In genomic region chr2:147366281-147366680, GRCh38 we compare ENCODE assay signal across 22 cellular contexts.
DNase-seq lines count a peak whose midpoint lies in the region; ATAC-seq and TF ChIP-seq lines count a peak whose summit lies in the region.
"Had no signal": no experiment of that assay in that cellular context is flagged by ENCODE, and none has a peak within 500 bp of the region (broad histone marks: within the 10 kb centered on the region; RNA-seq: fewer than 3 reads in every experiment).

No MANE protein-coding gene starts in this region.

- H3K27me3 ChIP-seq in GM23338 (ENCODE audit: insufficient read depth) = no peaks in the 10 kb centered on the region
- H3K27me3 ChIP-seq in mesendoderm (ENCODE audit: insufficient read depth, low read length, poor library complexity) = no peaks in the 10 kb centered on the region
- H3K27me3 ChIP-seq in neuron (ENCODE audit: insufficient read depth, low read length) = no peaks in the 10 kb centered on the region
- H3K27me3 ChIP-seq in foreskin keratinocyte = no peaks in the 10 kb centered on the region
- H3K27me3 ChIP-seq: BE2C; BLaER1 treated with 17β-estradiol and CSF1 and Interleukin-3, amounts not matched to agents 10 nM and 100 nM had no signal

- H3K79me1 ChIP-seq in mesendoderm (ENCODE audit: low read length) = no peaks in the 10 kb centered on the region

- TF ChIP-seq CTCF in GM23338 (conservative IDR thresholded peaks at IDR 0.05; ENCODE audit: low read depth in 2 of 2) (no peak), epithelial cell of esophagus (IDR thresholded peaks at IDR 0.05; ENCODE audit: insufficient read depth, low read depth, low read length, missing control alignments) (no peak), foreskin keratinocyte (conservative IDR thresholded peaks at IDR 0.05) (no peak)

- peaks cover 4% of the 10 kb centered on the region; the same call in 1 of the 3 replicates for H3K36me3 Mint-ChIP-seq in GM23338 (ENCODE audit: low read depth)
- H3K36me3 Mint-ChIP-seq: CD14-positive monocyte had no signal

- no peaks in the 10 kb centered on the region for H3K79me2 ChIP-seq in GM23338 (replicated peaks; ENCODE audit: insufficient read depth)
- no peaks in the 10 kb centered on the region for H3K79me2 ChIP-seq in mesendoderm (ENCODE audit: control insufficient read depth, insufficient read depth, low read length)

- no peak overlapping the region for H3K23ac ChIP-seq in mesendoderm (ENCODE audit: low read length)

- no CpG with 5 or more reads among the region's 6 CpGs for WGBS in mesendoderm (ENCODE audit: extremely low coverage, insufficient coverage, low lambda C conversion rate)

- peak overlapping the region; percentile 87 for H3K18ac ChIP-seq in mesendoderm (ENCODE audit: low read length)

- peak overlapping the region; percentile 90 for H2BK120ac ChIP-seq in mesendoderm (ENCODE audit: low read depth, low read length)

- H3K4me3 ChIP-seq in GM23338 (no peak overlapping the region), epithelial cell of esophagus (ENCODE audit: low read length) (no peak overlapping the region), mesendoderm (ENCODE audit: low read length) (no peak overlapping the region), neuron (ENCODE audit: low read length) (no peak overlapping the region)
- H3K4me3 ChIP-seq: A549; BLaER1 treated with 17β-estradiol and CSF1 and Interleukin-3, amounts not matched to agents 10 nM and 100 nM had no signal

- H4K5ac ChIP-seq in mesendoderm (ENCODE audit: low read length) = no peak overlapping the region

- no peaks in the 10 kb centered on the region for H4K20me1 ChIP-seq in GM23338 (replicated peaks; ENCODE audit: insufficient read depth)
- H4K20me1 ChIP-seq: BLaER1 treated with 17β-estradiol and CSF1 and Interleukin-3, amounts not matched to agents 10 nM and 100 nM had no signal

- H3K9me3 Mint-ChIP-seq in GM23338 = peaks cover 5% of the 10 kb centered on the region; the same call in 1 of the 3 replicates
- H3K9me3 Mint-ChIP-seq: CD4-positive, alpha-beta T cell had no signal

- peak overlapping the region; percentile 70 for H3K4ac ChIP-seq in mesendoderm (ENCODE audit: low read depth, low read length)

- 0 out of 2 replicates have a peak overlapping the region, but pooled peaks have one; percentile 1 for H2AFZ ChIP-seq in GM23338
- H2AFZ ChIP-seq in neuron (ENCODE audit: low read depth, low read length) = peak overlapping the region; percentile 33

- H3K4me2 ChIP-seq in GM23338 (no peak overlapping the region), mesendoderm (ENCODE audit: low read length) (no peak overlapping the region)
- H3K4me2 ChIP-seq: A549 had no signal

- H3F3A ChIP-seq in GM23338 (replicated peaks; ENCODE audit: low read depth) = no peaks in the 10 kb centered on the region

- no peak overlapping the region for H3K27ac Mint-ChIP-seq in GM23338
- H3K27ac Mint-ChIP-seq: CD14-positive monocyte; CD4-positive, alpha-beta T cell; CD8-positive, alpha-beta memory T cell had no signal

- ATAC-seq in GM23338 (no peak), HG02763 (IDR thresholded peaks at IDR 0.05; ENCODE audit: unreplicated experiment) (no peak), foreskin keratinocyte (no peak)
- ATAC-seq: A549 had no signal

- H3K36me3 ChIP-seq in GM23338 (ENCODE audit: insufficient read depth) (no peaks in the 10 kb centered on the region), mesendoderm (ENCODE audit: control insufficient read depth, insufficient read depth, low read length) (no peaks in the 10 kb centered on the region), neuron (ENCODE audit: insufficient read depth, low read length) (no peaks in the 10 kb centered on the region)
- H3K36me3 ChIP-seq: BE2C; BLaER1 treated with 17β-estradiol and CSF1 and Interleukin-3, amounts not matched to agents 10 nM and 100 nM had no signal

- peaks cover 2% of the 10 kb centered on the region for H3K27me3 Mint-ChIP-seq in GM23338 (ENCODE audit: insufficient read depth, low read depth, poor library complexity)
- H3K27me3 Mint-ChIP-seq: CD8-positive, alpha-beta memory T cell had no signal

- H2BK5ac ChIP-seq in mesendoderm (ENCODE audit: low read length) = peak overlapping the region; percentile 1

- H3K27ac ChIP-seq in GM23338 (ENCODE audit: low read depth) = no peak overlapping the region
- no peak overlapping the region for H3K27ac ChIP-seq in mesendoderm (ENCODE audit: low read depth, low read length)
- no peak overlapping the region for H3K27ac ChIP-seq in foreskin keratinocyte
- H3K27ac ChIP-seq: A549; BLaER1 treated with 17β-estradiol and CSF1 and Interleukin-3, amounts not matched to agents 10 nM and 100 nM had no signal

- H3K56ac ChIP-seq in mesendoderm (ENCODE audit: low read length) = no peak overlapping the region

- H3K9ac ChIP-seq in mesendoderm (ENCODE audit: low read length) = no peak overlapping the region
- H3K9ac ChIP-seq: BLaER1 treated with 17β-estradiol and CSF1 and Interleukin-3, amounts not matched to agents 10 nM and 100 nM had no signal

- no peak overlapping the region for H3K4me3 Mint-ChIP-seq in GM23338
- H3K4me3 Mint-ChIP-seq: CD14-positive monocyte; CD4-positive, alpha-beta T cell; CD8-positive, alpha-beta memory T cell had no signal

- H4K8ac ChIP-seq in mesendoderm (ENCODE audit: low read depth, low read length) = no peak overlapping the region

- H3K4me1 ChIP-seq in GM23338 (ENCODE audit: insufficient read depth) (peaks cover 7% of the 10 kb centered on the region; the same call in 1 of the 2 replicates), mesendoderm (ENCODE audit: control insufficient read depth, low read depth, low read length) (peaks cover 2% of the 10 kb centered on the region), neuron (ENCODE audit: insufficient read depth, low read length) (no peaks in the 10 kb centered on the region), foreskin keratinocyte (peaks cover 4% of the 10 kb centered on the region)
- H3K4me1 ChIP-seq: A549, BE2C had no signal

- peaks cover 14% of the 10 kb centered on the region for H3K4me1 Mint-ChIP-seq in GM23338
- H3K4me1 Mint-ChIP-seq: CD14-positive monocyte had no signal

- no peaks in the 10 kb centered on the region for H3K9me3 ChIP-seq in neuron (ENCODE audit: low read length)
- H3K9me3 ChIP-seq: A549, BE2C had no signal

- peaks cover 3% of the 10 kb centered on the region; the same call in 1 of the 2 replicates for H3K9me2 ChIP-seq in GM23338 (ENCODE audit: insufficient read depth)

- no peak overlapping the region for H2BK15ac ChIP-seq in mesendoderm (replicated peaks; ENCODE audit: low read depth)

- H2AK5ac ChIP-seq in mesendoderm (ENCODE audit: low read length) = no peak overlapping the region

- DNase-seq in GM23338 (ENCODE audit: low spot score) (no peak), epithelial cell of esophagus (ENCODE audit: low read depth) (peak; percentile 6), mesendoderm (no peak), HPDE6-E6E7 (ENCODE audit: extremely low spot score) (no peak), NCI-H526 treated with DMSO at 0.1 percent for 48 hours (lab: John Stamatoyannopoulos, UW) (no peak), foreskin keratinocyte (no peak)
- DNase-seq: 8988T; ACHN; AML-193; BE2C; CD4-positive, alpha-beta T cell; CD8-positive, alpha-beta memory T cell; DMS 273 treated with DMSO at 0.1 percent for 48 hours; DMS79; GF-D8; H7; HCEC 1CT had no signal

TF ChIP-seq in GM23338, 12 proteins besides CTCF, POLR2A, EP300 and RAD21 (continues in another document):
- TF ChIP-seq, protein P1, sequence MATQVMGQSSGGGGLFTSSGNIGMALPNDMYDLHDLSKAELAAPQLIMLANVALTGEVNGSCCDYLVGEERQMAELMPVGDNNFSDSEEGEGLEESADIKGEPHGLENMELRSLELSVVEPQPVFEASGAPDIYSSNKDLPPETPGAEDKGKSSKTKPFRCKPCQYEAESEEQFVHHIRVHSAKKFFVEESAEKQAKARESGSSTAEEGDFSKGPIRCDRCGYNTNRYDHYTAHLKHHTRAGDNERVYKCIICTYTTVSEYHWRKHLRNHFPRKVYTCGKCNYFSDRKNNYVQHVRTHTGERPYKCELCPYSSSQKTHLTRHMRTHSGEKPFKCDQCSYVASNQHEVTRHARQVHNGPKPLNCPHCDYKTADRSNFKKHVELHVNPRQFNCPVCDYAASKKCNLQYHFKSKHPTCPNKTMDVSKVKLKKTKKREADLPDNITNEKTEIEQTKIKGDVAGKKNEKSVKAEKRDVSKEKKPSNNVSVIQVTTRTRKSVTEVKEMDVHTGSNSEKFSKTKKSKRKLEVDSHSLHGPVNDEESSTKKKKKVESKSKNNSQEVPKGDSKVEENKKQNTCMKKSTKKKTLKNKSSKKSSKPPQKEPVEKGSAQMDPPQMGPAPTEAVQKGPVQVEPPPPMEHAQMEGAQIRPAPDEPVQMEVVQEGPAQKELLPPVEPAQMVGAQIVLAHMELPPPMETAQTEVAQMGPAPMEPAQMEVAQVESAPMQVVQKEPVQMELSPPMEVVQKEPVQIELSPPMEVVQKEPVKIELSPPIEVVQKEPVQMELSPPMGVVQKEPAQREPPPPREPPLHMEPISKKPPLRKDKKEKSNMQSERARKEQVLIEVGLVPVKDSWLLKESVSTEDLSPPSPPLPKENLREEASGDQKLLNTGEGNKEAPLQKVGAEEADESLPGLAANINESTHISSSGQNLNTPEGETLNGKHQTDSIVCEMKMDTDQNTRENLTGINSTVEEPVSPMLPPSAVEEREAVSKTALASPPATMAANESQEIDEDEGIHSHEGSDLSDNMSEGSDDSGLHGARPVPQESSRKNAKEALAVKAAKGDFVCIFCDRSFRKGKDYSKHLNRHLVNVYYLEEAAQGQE (IDR thresholded peaks at IDR 0.05; ENCODE audit: unreplicated experiment) = no peak
- TF ChIP-seq CREB1 (CRISPR knock-in tag; IDR thresholded peaks at IDR 0.05; ENCODE audit: low read depth) (no peak), STAT1 (IDR thresholded peaks at IDR 0.05; ENCODE audit: unreplicated experiment) (no peak), ETS1 (IDR thresholded peaks at IDR 0.05) (no peak), POLR2AphosphoS5 (IDR thresholded peaks at IDR 0.05; ENCODE audit: low read depth) (no peak)
